8 cellular contexts compared by ENCODE assay signal in the genomic region with DNA sequence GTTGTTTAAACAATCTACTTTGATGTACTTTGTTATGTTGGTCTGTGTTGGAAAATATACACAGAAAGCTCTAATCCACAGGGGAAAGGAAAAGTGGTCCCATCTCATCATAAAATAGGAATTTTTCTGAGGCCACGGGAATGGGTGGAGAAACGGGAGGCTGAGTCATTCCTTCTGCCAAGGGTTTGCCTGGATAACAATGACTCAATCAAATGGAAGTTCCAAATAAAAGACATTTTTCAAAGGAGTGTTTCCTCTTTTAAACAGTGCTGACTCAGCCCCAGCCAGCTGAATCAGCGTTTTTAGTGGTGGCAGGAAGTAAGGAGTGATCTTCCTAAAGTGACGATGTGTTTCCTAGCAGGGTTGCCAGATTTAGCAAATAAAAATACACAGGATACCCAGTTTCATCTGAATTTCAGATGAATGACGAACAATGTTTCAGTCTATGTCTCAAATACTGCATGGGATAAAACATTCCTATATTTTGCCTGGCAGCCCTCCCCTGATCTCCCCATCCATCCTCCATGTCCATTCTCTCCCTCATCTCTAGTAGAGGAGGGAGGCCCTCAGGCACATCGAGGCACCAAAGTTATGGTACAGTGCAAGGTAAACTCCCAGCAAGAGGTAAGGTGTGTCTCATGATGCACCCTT.
A peak's percentile ranks its signal among the peaks of the same experiment; 100 is the strongest.
DNase-seq lines count a peak whose midpoint lies in the region; ATAC-seq and TF ChIP-seq lines count a peak whose summit lies in the region.

No MANE protein-coding gene starts in this region.

- CTCF ChIA-PET in MCF 10A (lab: Yijun Ruan, JAX) = interaction anchor here (0.6 kb wide), 3 partner anchors 90 to 422 kb away, joined by 3 to 4 read pairs (median 3); no protein-coding TSS in a partner anchor

- H3K9me3 Mint-ChIP-seq in MCF 10A (ENCODE audit: unreplicated experiment) = no peaks in the 10 kb centered on the region
- no peaks in the 10 kb centered on the region for H3K9me3 Mint-ChIP-seq in activated T-helper 17 cell treated with anti-CD3 and anti-CD28 coated beads, Interleukin-2, amount 50 U/mL, for 72 hours

- no peak for TF ChIP-seq CTCF in MCF 10A (IDR thresholded peaks at IDR 0.05; ENCODE audit: unreplicated experiment)
- TF ChIP-seq CTCF in breast epithelium (IDR thresholded peaks at IDR 0.05) = no peak

- no peak for ATAC-seq in activated T-helper 17 cell treated with anti-CD3 and anti-CD28 coated beads, Interleukin-2, amount 50 U/mL, for 72 hours (replicated peaks)
- ATAC-seq in Right ventricle myocardium superior (ENCODE audit: poor library complexity) (peak; percentile 41), HG03520 (IDR thresholded peaks at IDR 0.05; ENCODE audit: unreplicated experiment) (no peak)

- no peaks in the 10 kb centered on the region for H3K36me3 ChIP-seq in breast epithelium

- intact Hi-C loops in MCF 10A (cut with micrococcal nuclease) (loop anchor here (2.0 kb wide), 1 partner anchor 159 kb away; no protein-coding TSS in a partner anchor), breast epithelium (cut with DNase I; ENCODE audit: low total_unique reads) (no loop called here), Right ventricle myocardium superior (cut with DNase I) (no loop called here)

- POLR2A ChIA-PET in MCF 10A (lab: Yijun Ruan, JAX) = interaction anchor here (0.6 to 1.2 kb wide), 9 partner anchors 10 to 346 kb away, joined by 3 to 5 read pairs (median 3); no protein-coding TSS in a partner anchor

- no peaks in the 10 kb centered on the region for H3K27me3 ChIP-seq in breast epithelium

- BruUV-seq in MCF 10A (replicated peaks; lab: Mats Ljungman, UMichigan) = no TSS peak

- peak overlapping the region; percentile 80 for H3K27ac Mint-ChIP-seq in MCF 10A (ENCODE audit: low read depth, unreplicated experiment)
- H3K27ac Mint-ChIP-seq in activated T-helper 17 cell treated with anti-CD3 and anti-CD28 coated beads, Interleukin-2, amount 50 U/mL, for 72 hours = peak overlapping the region; percentile 67

- no peaks in the 10 kb centered on the region for H3K4me1 ChIP-seq in breast epithelium

- H3K4me3 Mint-ChIP-seq in MCF 10A (ENCODE audit: unreplicated experiment) = peak overlapping the region; percentile 28
- peak overlapping the region; percentile 15 for H3K4me3 Mint-ChIP-seq in activated T-helper 17 cell treated with anti-CD3 and anti-CD28 coated beads, Interleukin-2, amount 50 U/mL, for 72 hours

- no peak overlapping the region for H3K4me3 ChIP-seq in breast epithelium

- no peak for TF ChIP-seq POLR2A in breast epithelium (IDR thresholded peaks at IDR 0.05)

- DNase-seq in MCF 10A (ENCODE audit: unreplicated experiment) (peak; percentile 93), breast epithelium (ENCODE audit: low spot score in 2 of 2) (no peak), Right ventricle myocardium superior (peak; percentile 81), renal cortical epithelial cell (ENCODE audit: low read depth) (peak; percentile 99), NCI-H146 (lab: John Stamatoyannopoulos, UW) (no peak)
- DNase-seq in NK-92 treated with Interleukin-12 subunit alpha and Interleukin-12 subunit beta, amount 100 ng/mL, for 24 hours (lab: John Stamatoyannopoulos, UW) = no peak

- no peaks in the 10 kb centered on the region for H3K36me3 Mint-ChIP-seq in MCF 10A (ENCODE audit: insufficient read depth, unreplicated experiment)
- H3K36me3 Mint-ChIP-seq in activated T-helper 17 cell treated with anti-CD3 and anti-CD28 coated beads, Interleukin-2, amount 50 U/mL, for 72 hours (ENCODE audit: low read depth) = no peaks in the 10 kb centered on the region

- peaks cover 25% of the 10 kb centered on the region for H3K4me1 Mint-ChIP-seq in MCF 10A (ENCODE audit: insufficient read depth, unreplicated experiment)
- peaks cover 46% of the 10 kb centered on the region for H3K4me1 Mint-ChIP-seq in activated T-helper 17 cell treated with anti-CD3 and anti-CD28 coated beads, Interleukin-2, amount 50 U/mL, for 72 hours

- no peaks in the 10 kb centered on the region for H3K9me3 ChIP-seq in breast epithelium

- peak overlapping the region in 1 of 2 donors; percentile 38 for H3K27ac ChIP-seq in breast epithelium

- no peaks in the 10 kb centered on the region for H3K27me3 Mint-ChIP-seq in MCF 10A (ENCODE audit: insufficient read depth, unreplicated experiment)
- H3K27me3 Mint-ChIP-seq in activated T-helper 17 cell treated with anti-CD3 and anti-CD28 coated beads, Interleukin-2, amount 50 U/mL, for 72 hours = no peaks in the 10 kb centered on the region

Comparison
In these comparisons a context has a peak if more than half of its experiments do, and no peak if none do; other contexts are left out.
1. DNase-seq: peak in MCF 10A (single experiment), Right ventricle myocardium superior (single experiment) and renal cortical epithelial cell (single experiment); none in breast epithelium (0 of 2), NK-92 treated with Interleukin-12 subunit alpha and Interleukin-12 subunit beta, amount 100 ng/mL, for 24 hours (single experiment) and NCI-H146 (single experiment).